In the genomic region with DNA sequence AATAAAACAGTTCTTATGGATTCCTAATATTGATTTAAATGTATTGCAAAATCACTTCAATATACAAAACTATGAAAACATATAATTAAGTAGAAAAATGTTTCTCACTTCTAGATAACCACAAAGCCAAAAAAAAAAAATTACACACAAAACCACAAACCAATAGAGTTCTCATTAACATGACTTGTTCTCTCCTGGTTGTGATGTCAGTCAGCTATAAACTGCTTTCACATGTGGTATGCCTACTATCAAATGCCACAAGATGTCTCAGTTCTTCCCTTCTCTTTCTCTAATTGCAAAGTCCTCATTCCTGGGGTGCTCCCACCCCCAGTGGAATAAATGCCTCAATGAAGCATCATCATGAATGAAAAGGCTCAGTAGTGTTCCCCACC, we compare ENCODE assay signal across 10 cellular contexts. TPM values are rescaled to one million over a fixed set of nuclear protein-coding genes. Genes with fewer than 3 reads are reported as not detected.
A peak's percentile ranks its signal among the peaks of the same experiment; 100 is the strongest.
DNase-seq lines count a peak whose midpoint lies in the region; ATAC-seq and TF ChIP-seq lines count a peak whose summit lies in the region.
"Had no signal": no experiment of that assay in that cellular context is flagged by ENCODE, and none has a peak within 500 bp of the region (broad histone marks: within the 10 kb centered on the region; RNA-seq: fewer than 3 reads in every experiment).

No MANE protein-coding gene starts in this region.

- TF ChIP-seq POLR2A in HCT116 (IDR thresholded peaks at IDR 0.05; ENCODE audit: borderline replicate concordance, extremely low read depth, insufficient read depth, insufficient read length): no peak

- intact Hi-C loops in CD8-positive, alpha-beta T cell (cut with DNase I, micrococcal nuclease): no loop called here
- intact Hi-C loops in HCT116 (cut with micrococcal nuclease): no loop called here
- intact Hi-C loops in activated CD8-positive, alpha-beta T cell treated with anti-CD3 and anti-CD28 coated beads for 36 hours (cut with micrococcal nuclease): loop anchor here (5.0 kb wide), 1 partner anchor 66 kb away; no protein-coding TSS in a partner anchor
- intact Hi-C loops in Right ventricle myocardium superior (cut with DNase I): no loop called here

- POLR2A ChIA-PET in CD8-positive, alpha-beta T cell (lab: Charles Lee): no interaction called here
- POLR2A ChIA-PET in HCT116 (lab: Charles Lee): no interaction called here
- POLR2A ChIA-PET in activated CD8-positive, alpha-beta T cell treated with anti-CD3 and anti-CD28 coated beads for 36 hours (lab: Charles Lee): interaction anchor here (1.2 to 1.7 kb wide), 2 partner anchors 13 to 15 kb away, joined by 4 read pairs; no protein-coding TSS in a partner anchor

- peak overlapping the region; percentile 12; the same call in 1 of the 2 replicates for H3K9ac ChIP-seq in HCT116 (ENCODE audit: low read length)

- H2AFZ ChIP-seq in HCT116 (ENCODE audit: low read depth, low read length, poor library complexity, severe bottlenecking): no peak overlapping the region

- H3K27ac Mint-ChIP-seq in CD8-positive, alpha-beta T cell: no peak overlapping the region
- H3K27ac Mint-ChIP-seq in activated CD8-positive, alpha-beta T cell treated with anti-CD3 and anti-CD28 coated beads for 36 hours: no peak overlapping the region

- TF ChIP-seq RAD21 in HCT116 (IDR thresholded peaks at IDR 0.05; ENCODE audit: low read depth): no peak

- BruUV-seq in HCT116 (replicated peaks; lab: Mats Ljungman, UMichigan): no TSS peak

- peak overlapping the region; percentile 44 for H3K4me2 ChIP-seq in HCT116 (ENCODE audit: low read length)

- RAD21 ChIA-PET in HCT116 (lab: Charles Lee; ENCODE audit: low non-redundant PET in 1 of 2, low total read pairs in 2 of 2, uncharacterized antibody in 2 of 2, unreplicated experiment in 2 of 2): no interaction called here

- no peaks in the 10 kb centered on the region for H3K36me3 Mint-ChIP-seq in CD8-positive, alpha-beta T cell
- H3K36me3 Mint-ChIP-seq in activated CD8-positive, alpha-beta T cell treated with anti-CD3 and anti-CD28 coated beads for 36 hours (ENCODE audit: low read depth): no peaks in the 10 kb centered on the region

- TF ChIP-seq CTCF in CD8-positive, alpha-beta T cell (IDR thresholded peaks at IDR 0.05): no peak
- no peak for TF ChIP-seq CTCF in HCT116 (IDR thresholded peaks at IDR 0.05 in 2 of 3, conservative IDR thresholded peaks at IDR 0.05 in 1 of 3; ENCODE audit: borderline replicate concordance in 1 of 3, insufficient read depth in 1 of 3, low read depth in 2 of 3, low read length in 2 of 3)
- no peak for TF ChIP-seq CTCF in activated CD8-positive, alpha-beta T cell treated with anti-CD3 and anti-CD28 coated beads for 36 hours (IDR thresholded peaks at IDR 0.05)

- no peaks in the 10 kb centered on the region for H3K36me3 ChIP-seq in CD8-positive, alpha-beta T cell (ENCODE audit: insufficient read depth, low read length)
- no peaks in the 10 kb centered on the region for H3K36me3 ChIP-seq in HCT116 (ENCODE audit: control insufficient read depth in 1 of 2, insufficient read depth in 2 of 2, low read length in 2 of 2)

- no peaks in the 10 kb centered on the region for H3K9me2 ChIP-seq in HCT116 (ENCODE audit: insufficient read depth)

- H3K4me1 Mint-ChIP-seq in CD8-positive, alpha-beta T cell (ENCODE audit: low read depth): peaks cover 14% of the 10 kb centered on the region
- H3K4me1 Mint-ChIP-seq in activated CD8-positive, alpha-beta T cell treated with anti-CD3 and anti-CD28 coated beads for 36 hours (ENCODE audit: low read depth): peaks cover 16% of the 10 kb centered on the region

- H3K27me3 ChIP-seq in CD8-positive, alpha-beta T cell (ENCODE audit: insufficient read depth, low read length): no peaks in the 10 kb centered on the region
- no peaks in the 10 kb centered on the region for H3K27me3 ChIP-seq in HCT116 (ENCODE audit: insufficient read depth, low read length)

- no peak overlapping the region for H3K4me3 ChIP-seq in CD8-positive, alpha-beta T cell (ENCODE audit: low read depth, low read length)
- H3K4me3 ChIP-seq in HCT116 (replicated peaks in 1 of 2; ENCODE audit: low read depth in 1 of 2, low read length in 2 of 2): no peak overlapping the region

- CTCF ChIA-PET in CD8-positive, alpha-beta T cell (lab: Charles Lee): no interaction called here
- CTCF ChIA-PET in HCT116 (lab: Charles Lee): no interaction called here
- CTCF ChIA-PET in activated CD8-positive, alpha-beta T cell treated with anti-CD3 and anti-CD28 coated beads for 36 hours (lab: Charles Lee): interaction anchor here (0.9 to 1.0 kb wide), 3 partner anchors 9 to 66 kb away, joined by 3 read pairs; no protein-coding TSS in a partner anchor

- ATAC-seq in CD8-positive, alpha-beta T cell: peak; percentile 73
- ATAC-seq in HCT116 (peak; percentile 46; the same call in 1 of the 2 replicates), HG02870 (IDR thresholded peaks at IDR 0.05; ENCODE audit: unreplicated experiment) (no peak), Right ventricle myocardium superior (ENCODE audit: poor library complexity) (no peak)
- peak; percentile 94 for ATAC-seq in activated CD8-positive, alpha-beta T cell treated with anti-CD3 and anti-CD28 coated beads for 36 hours

- H3K9me3 Mint-ChIP-seq in CD8-positive, alpha-beta T cell: no peaks in the 10 kb centered on the region
- no peaks in the 10 kb centered on the region for H3K9me3 Mint-ChIP-seq in activated CD8-positive, alpha-beta T cell treated with anti-CD3 and anti-CD28 coated beads for 36 hours

- no peaks in the 10 kb centered on the region for H3K9me3 ChIP-seq in CD8-positive, alpha-beta T cell (ENCODE audit: low read length)
- no peaks in the 10 kb centered on the region for H3K9me3 ChIP-seq in HCT116 (ENCODE audit: control insufficient read depth in 1 of 2, insufficient read depth in 1 of 2, low read depth in 1 of 2, low read length in 2 of 2)

- H3K4me1 ChIP-seq in CD8-positive, alpha-beta T cell (ENCODE audit: insufficient read depth, low read length): peaks cover 7% of the 10 kb centered on the region
- H3K4me1 ChIP-seq in HCT116 (ENCODE audit: control insufficient read depth in 1 of 2, insufficient read depth in 2 of 2, low read length in 2 of 2): peaks cover 87 to 98% of the 10 kb centered on the region in 2 experiments

- H3K27ac ChIP-seq in CD8-positive, alpha-beta T cell (ENCODE audit: low read depth, low read length): no peak overlapping the region
- H3K27ac ChIP-seq in HCT116 (ENCODE audit: low read depth, low read length): peak overlapping the region; percentile 63

- H3K27me3 Mint-ChIP-seq in CD8-positive, alpha-beta T cell (ENCODE audit: low read depth): no peaks in the 10 kb centered on the region
- peaks cover 6% of the 10 kb centered on the region for H3K27me3 Mint-ChIP-seq in activated CD8-positive, alpha-beta T cell treated with anti-CD3 and anti-CD28 coated beads for 36 hours

- H4K20me1 ChIP-seq in HCT116 (ENCODE audit: insufficient read depth): peaks cover 56% of the 10 kb centered on the region; the same call in 1 of the 2 replicates

- no peak for DNase-seq in CD8-positive, alpha-beta T cell
- DNase-seq in HCT116 (ENCODE audit: low read depth, low spot score) (no peak), kidney tubule cell (ENCODE audit: low spot score) (peak; percentile 66), NCI-H1048 (lab: John Stamatoyannopoulos, UW) (no peak), NCI-H2171 (lab: John Stamatoyannopoulos, UW) (no peak), Right ventricle myocardium superior (no peak)
- peak; percentile 73 for DNase-seq in activated CD8-positive, alpha-beta T cell treated with anti-CD3 and anti-CD28 coated beads for 36 hours
- DNase-seq: activated CD4-positive, alpha-beta T cell treated with anti-CD3 and anti-CD28 coated beads for 1 hour; NCI-H446 treated with DMSO at 0.1 percent for 48 hours had no signal

- no peak overlapping the region for H3K4me3 Mint-ChIP-seq in CD8-positive, alpha-beta T cell
- no peak overlapping the region for H3K4me3 Mint-ChIP-seq in activated CD8-positive, alpha-beta T cell treated with anti-CD3 and anti-CD28 coated beads for 36 hours

- peaks cover 100% of the 10 kb centered on the region for H3K79me2 ChIP-seq in HCT116 (ENCODE audit: insufficient read depth, low read length)

TF ChIP-seq in HCT116, 20 proteins besides CTCF, POLR2A, EP300 and RAD21:
- TF ChIP-seq CBX3 (IDR thresholded peaks at IDR 0.05; ENCODE audit: low read depth) (no peak), TCF7L2 (IDR thresholded peaks at IDR 0.05; ENCODE audit: borderline replicate concordance, extremely low read depth, insufficient read depth, insufficient read length) (no peak), EZH2 (IDR thresholded peaks at IDR 0.05) (no peak), SIN3A (IDR thresholded peaks at IDR 0.05; ENCODE audit: low read depth) (no peak), CEBPB (IDR thresholded peaks at IDR 0.05; ENCODE audit: low read depth) (no peak), EGR1 (IDR thresholded peaks at IDR 0.05; ENCODE audit: low read depth) (no peak), POLR2AphosphoS5 (IDR thresholded peaks at IDR 0.05; ENCODE audit: low read depth, low read length) (no peak), ELF1 (IDR thresholded peaks at IDR 0.05; ENCODE audit: borderline replicate concordance, low read depth) (no peak), YY1 (IDR thresholded peaks at IDR 0.05; ENCODE audit: extremely low read depth, insufficient replicate concordance, low read depth, low read length) (no peak), FOSL1 (IDR thresholded peaks at IDR 0.05; ENCODE audit: low read depth) (peak; percentile 35; the same call in 1 of the 2 replicates), SP1 (IDR thresholded peaks at IDR 0.05; ENCODE audit: low read depth) (peak; percentile 27; the same call in 1 of the 2 replicates), ZFX (IDR thresholded peaks at IDR 0.05) (no peak)

RNA-seq across cellular contexts. Expression of a gene that starts 16.6 kb away (rescaled TPM):
- total RNA-seq in CD8-positive, alpha-beta T cell: under 1 TPM; 0.30 to 0.36 TPM
- total RNA-seq in HCT116 (2021; ENCODE audit: unreplicated experiment) (148 TPM), Right ventricle myocardium superior (11.3 TPM)
- 83.0 and 90.2 TPM in 2 replicates for polyA plus RNA-seq in HCT116 (2012)
- total RNA-seq in activated CD8-positive, alpha-beta T cell treated with anti-CD3 and anti-CD28 coated beads for 36 hours: 1 to 10 TPM; 1.7 to 2.8 TPM

Comparison
In these comparisons a context has a peak if more than half of its experiments do, and no peak if none do; other contexts are left out.
1. ATAC-seq: peak in CD8-positive, alpha-beta T cell (single experiment), HCT116 (single experiment) and activated CD8-positive, alpha-beta T cell treated with anti-CD3 and anti-CD28 coated beads for 36 hours (single experiment); none in HG02870 (single experiment) and Right ventricle myocardium superior (single experiment).
2. DNase-seq: peak in activated CD8-positive, alpha-beta T cell treated with anti-CD3 and anti-CD28 coated beads for 36 hours (single experiment) and kidney tubule cell (single experiment); none in CD8-positive, alpha-beta T cell (0 of 7), HCT116 (single experiment), NCI-H1048 (single experiment), NCI-H2171 (single experiment) and Right ventricle myocardium superior (single experiment).
3. RNA of a gene that starts 16.6 kb away (total RNA-seq): 148 TPM in HCT116 (single experiment); 11.3 TPM in Right ventricle myocardium superior (single experiment), 1.7 to 2.8 TPM in activated CD8-positive, alpha-beta T cell treated with anti-CD3 and anti-CD28 coated beads for 36 hours and 0.30 to 0.36 TPM in CD8-positive, alpha-beta T cell; every median in the first group is over 10 times any median in the second.